ENCODE assay signal across 25 cellular contexts in the genomic region with DNA sequence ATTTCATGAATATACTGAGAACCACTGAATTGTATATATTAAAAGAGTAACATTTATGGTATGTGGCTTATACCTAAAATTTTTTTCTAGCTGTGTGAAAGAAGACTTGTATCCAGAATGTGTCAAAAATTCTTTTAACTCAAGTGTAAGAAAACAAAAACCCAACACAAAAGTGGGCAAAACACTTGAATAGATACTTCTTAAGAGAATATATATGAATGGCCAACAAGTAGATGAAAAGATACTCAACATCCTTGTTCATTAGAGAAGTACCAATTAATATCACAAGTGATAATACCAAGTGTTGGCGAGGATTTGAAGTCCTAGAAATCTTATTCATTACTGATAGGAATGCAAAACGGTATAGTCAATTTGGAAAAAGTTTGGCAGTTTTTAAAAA.
DNase-seq lines count a peak whose midpoint lies in the region; ATAC-seq and TF ChIP-seq lines count a peak whose summit lies in the region.
"Had no signal": no experiment of that assay in that cellular context is flagged by ENCODE, and none has a peak within 500 bp of the region (broad histone marks: within the 10 kb centered on the region; RNA-seq: fewer than 3 reads in every experiment).

No MANE protein-coding gene starts in this region.

- H3K27ac Mint-ChIP-seq in WTC11 = no peak overlapping the region
- H3K27ac Mint-ChIP-seq: B cell; CD14-positive monocyte; CD4-positive, alpha-beta memory T cell; CD4-positive, alpha-beta T cell; CD4-positive, CD25-positive, alpha-beta regulatory T cell; CD8-positive, alpha-beta memory T cell; CD8-positive, alpha-beta T cell had no signal

- POLR2A ChIA-PET in WTC11 (lab: Charles Lee) = no interaction called here

- CTCF ChIA-PET in WTC11 (lab: Charles Lee) = no interaction called here

- peak; percentile 18 for DNase-seq in iris pigment epithelial cell (ENCODE audit: low read depth)
- no peak for DNase-seq in WTC11 (ENCODE audit: low spot score)
- DNase-seq: 8988T; ACHN; AML-193; BE2C; C1 segment of cervical spinal cord; Caco-2; Calu3; CD4-positive, alpha-beta memory T cell; CD4-positive, alpha-beta T cell; CD4-positive, CD25-positive, alpha-beta regulatory T cell; CD8-positive, alpha-beta memory T cell; CD8-positive, alpha-beta T cell; COR-L47; DMS 273 treated with DMSO at 0.1 percent for 48 hours; DMS153; DMS53; DMS79; DMS79 treated with DMSO at 0.1 percent for 48 hours; DND-41; EL had no signal

- peaks cover 19% of the 10 kb centered on the region for H3K9me3 Mint-ChIP-seq in WTC11

- TF ChIP-seq CTCF in WTC11 (IDR thresholded peaks at IDR 0.05) = no peak

- no peaks in the 10 kb centered on the region for H3K27me3 Mint-ChIP-seq in WTC11 (ENCODE audit: low read depth)
- H3K27me3 Mint-ChIP-seq: B cell; CD4-positive, alpha-beta memory T cell; CD4-positive, alpha-beta T cell; CD4-positive, CD25-positive, alpha-beta regulatory T cell; CD8-positive, alpha-beta memory T cell had no signal

- H3K4me1 Mint-ChIP-seq in WTC11 = peaks cover 16% of the 10 kb centered on the region
- H3K4me1 Mint-ChIP-seq: B cell; CD14-positive monocyte; CD4-positive, alpha-beta memory T cell; CD8-positive, alpha-beta memory T cell had no signal

- ATAC-seq in WTC11 = no peak
- ATAC-seq: A549; CD8-positive, alpha-beta T cell had no signal

- H3K36me3 Mint-ChIP-seq in WTC11 = peaks cover 37% of the 10 kb centered on the region

- no peak overlapping the region for H3K4me3 Mint-ChIP-seq in WTC11
- H3K4me3 Mint-ChIP-seq: B cell; CD14-positive monocyte; CD4-positive, alpha-beta T cell; CD4-positive, CD25-positive, alpha-beta regulatory T cell; CD8-positive, alpha-beta memory T cell; CD8-positive, alpha-beta T cell had no signal

TF ChIP-seq in WTC11, 78 proteins besides CTCF, POLR2A, EP300 and RAD21:
- no peak for TF ChIP-seq ZNF396 (CRISPR knock-in tag; IDR thresholded peaks at IDR 0.05; ENCODE audit: borderline replicate concordance)
- no peak for TF ChIP-seq PRDM15 (CRISPR knock-in tag; IDR thresholded peaks at IDR 0.05)
- no peak for TF ChIP-seq ZNF219 (CRISPR knock-in tag; IDR thresholded peaks at IDR 0.05; ENCODE audit: borderline replicate concordance)
- no peak for TF ChIP-seq ELF4 (CRISPR knock-in tag; IDR thresholded peaks at IDR 0.05; ENCODE audit: low read depth)
- TF ChIP-seq ATF1 (CRISPR knock-in tag; IDR thresholded peaks at IDR 0.05) = no peak
- TF ChIP-seq ZBTB43 (CRISPR knock-in tag; IDR thresholded peaks at IDR 0.05) = no peak
- TF ChIP-seq ETV6 (CRISPR knock-in tag; IDR thresholded peaks at IDR 0.05) = no peak
- TF ChIP-seq RORB (CRISPR knock-in tag; IDR thresholded peaks at IDR 0.05) = no peak
- TF ChIP-seq USF1 (CRISPR knock-in tag; IDR thresholded peaks at IDR 0.05) = no peak
